In genomic region chr12:104464899-104465298, GRCh38 we compare ENCODE assay signal across 18 cellular contexts. TPM values are rescaled to one million over a fixed set of nuclear protein-coding genes. Genes with fewer than 3 reads are reported as not detected.
DNase-seq lines count a peak whose midpoint lies in the region; ATAC-seq and TF ChIP-seq lines count a peak whose summit lies in the region.
"Had no signal": no experiment of that assay in that cellular context is flagged by ENCODE, and none has a peak within 500 bp of the region (broad histone marks: within the 10 kb centered on the region; RNA-seq: fewer than 3 reads in every experiment).

No MANE protein-coding gene starts in this region.

- peaks cover under 1 to 4% of the 10 kb centered on the region in 2 donors for H3K36me3 Mint-ChIP-seq in CD4-positive, alpha-beta memory T cell
- H3K36me3 Mint-ChIP-seq in activated T-helper 1 cell treated with anti-CD3 and anti-CD28 coated beads, Interleukin-12 subunit alpha, Interleukin-12 subunit beta, Interleukin-2, Interleukin-4 antibody, amounts not matched to agents 30 ng/mL and 10 ng/mL and 1 ng/mL, durations not matched to agents 14 hours and 24 hours and 36 hours (ENCODE audit: low read depth): peaks cover 33% of the 10 kb centered on the region
- H3K36me3 Mint-ChIP-seq in naive thymus-derived CD4-positive, alpha-beta T cell: peaks cover 0 to 48% (median 5%) of the 10 kb centered on the region in 5 donors

- no peak for TF ChIP-seq CTCF in foreskin keratinocyte (conservative IDR thresholded peaks at IDR 0.05)

- peak overlapping the region; percentile 81 to 96 (median 88) for H3K27ac Mint-ChIP-seq in CD4-positive, alpha-beta memory T cell
- peak overlapping the region; percentile 57 for H3K27ac Mint-ChIP-seq in activated T-helper 1 cell treated with anti-CD3 and anti-CD28 coated beads, Interleukin-12 subunit alpha, Interleukin-12 subunit beta, Interleukin-2, Interleukin-4 antibody, amounts not matched to agents 30 ng/mL and 10 ng/mL and 1 ng/mL, durations not matched to agents 14 hours and 24 hours and 36 hours
- H3K27ac Mint-ChIP-seq in naive thymus-derived CD4-positive, alpha-beta T cell: peak overlapping the region; percentile 63 to 98 (median 81)

- no peaks in the 10 kb centered on the region for H3K9me3 Mint-ChIP-seq in CD4-positive, alpha-beta memory T cell
- H3K9me3 Mint-ChIP-seq in activated T-helper 1 cell treated with anti-CD3 and anti-CD28 coated beads, Interleukin-12 subunit alpha, Interleukin-12 subunit beta, Interleukin-2, Interleukin-4 antibody, amounts not matched to agents 30 ng/mL and 10 ng/mL and 1 ng/mL, durations not matched to agents 14 hours and 24 hours and 36 hours: peaks cover 14% of the 10 kb centered on the region
- peaks cover 0 to 2% (median 0%) of the 10 kb centered on the region in 11 donors for H3K9me3 Mint-ChIP-seq in naive thymus-derived CD4-positive, alpha-beta T cell

- CTCF ChIA-PET in CD4-positive, alpha-beta memory T cell (lab: Charles Lee; ENCODE audit: partially characterized antibody): interaction anchor here (1.1 to 1.5 kb wide), 3 partner anchors 8 to 139 kb away, joined by 3 read pairs; no protein-coding TSS in a partner anchor
- CTCF ChIA-PET in naive thymus-derived CD4-positive, alpha-beta T cell (lab: Charles Lee): no interaction called here

- peak overlapping the region; percentile 5 for H3K27ac ChIP-seq in CD4-positive, alpha-beta memory T cell (ENCODE audit: low read depth, low read length)
- peak overlapping the region; percentile 33 for H3K27ac ChIP-seq in naive thymus-derived CD4-positive, alpha-beta T cell (ENCODE audit: low read depth, low read length)
- no peak overlapping the region for H3K27ac ChIP-seq in foreskin keratinocyte
- no peak overlapping the region for H3K27ac ChIP-seq in substantia nigra (ENCODE audit: low read depth, low read length, poor library complexity, severe bottlenecking)
- H3K27ac ChIP-seq: esophagus muscularis mucosa, GM23248, tibial artery had no signal

- no peaks in the 10 kb centered on the region for H3K27me3 Mint-ChIP-seq in CD4-positive, alpha-beta memory T cell
- no peaks in the 10 kb centered on the region for H3K27me3 Mint-ChIP-seq in activated T-helper 1 cell treated with anti-CD3 and anti-CD28 coated beads, Interleukin-12 subunit alpha, Interleukin-12 subunit beta, Interleukin-2, Interleukin-4 antibody, amounts not matched to agents 30 ng/mL and 10 ng/mL and 1 ng/mL, durations not matched to agents 14 hours and 24 hours and 36 hours (ENCODE audit: insufficient read depth)
- no peaks in the 10 kb centered on the region for H3K27me3 Mint-ChIP-seq in naive thymus-derived CD4-positive, alpha-beta T cell

- no peak for ATAC-seq in naive thymus-derived CD4-positive, alpha-beta T cell
- ATAC-seq in foreskin keratinocyte (no peak), GM21576 (IDR thresholded peaks at IDR 0.05; ENCODE audit: unreplicated experiment) (no peak)
- ATAC-seq: heart left ventricle, right cardiac atrium had no signal

- H3K4me1 Mint-ChIP-seq in CD4-positive, alpha-beta memory T cell: peaks cover 72 to 97% (median 85%) of the 10 kb centered on the region in 4 donors
- H3K4me1 Mint-ChIP-seq in activated T-helper 1 cell treated with anti-CD3 and anti-CD28 coated beads, Interleukin-12 subunit alpha, Interleukin-12 subunit beta, Interleukin-2, Interleukin-4 antibody, amounts not matched to agents 30 ng/mL and 10 ng/mL and 1 ng/mL, durations not matched to agents 14 hours and 24 hours and 36 hours (ENCODE audit: low read depth): peaks cover 87% of the 10 kb centered on the region
- H3K4me1 Mint-ChIP-seq in naive thymus-derived CD4-positive, alpha-beta T cell: peaks cover 66 to 98% (median 88%) of the 10 kb centered on the region in 7 donors

- no peak overlapping the region for H3K4me3 ChIP-seq in CD4-positive, alpha-beta memory T cell (ENCODE audit: low read length in 2 of 2)
- no peak overlapping the region for H3K4me3 ChIP-seq in naive thymus-derived CD4-positive, alpha-beta T cell (ENCODE audit: low read length)
- H3K4me3 ChIP-seq: esophagus muscularis mucosa, GM23248, heart left ventricle, tibial artery had no signal

- POLR2A ChIA-PET in CD4-positive, alpha-beta memory T cell (lab: Charles Lee; ENCODE audit: partially characterized antibody): interaction anchor here (0.6 to 5.9 kb wide), 5 partner anchors 7 to 29 kb away, joined by 3 to 39 read pairs (median 3); no protein-coding TSS in a partner anchor
- POLR2A ChIA-PET in naive thymus-derived CD4-positive, alpha-beta T cell (lab: Charles Lee): interaction anchor here (1.1 to 2.7 kb wide), 3 partner anchors 8 to 20 kb away, joined by 3 to 12 read pairs (median 4); no protein-coding TSS in a partner anchor

- H3K4me1 ChIP-seq in CD4-positive, alpha-beta memory T cell (ENCODE audit: insufficient read depth, low read length): peaks cover 99% of the 10 kb centered on the region
- H3K4me1 ChIP-seq in naive thymus-derived CD4-positive, alpha-beta T cell (ENCODE audit: control insufficient read depth in 2 of 2, insufficient read depth in 2 of 2, low read length in 2 of 2): peaks cover 89 to 90% of the 10 kb centered on the region in 2 donors
- H3K4me1 ChIP-seq in foreskin keratinocyte: no peaks in the 10 kb centered on the region

- peak overlapping the region; percentile 56 to 90 (median 76) for H3K4me3 Mint-ChIP-seq in CD4-positive, alpha-beta memory T cell
- peak overlapping the region; percentile 4 for H3K4me3 Mint-ChIP-seq in activated T-helper 1 cell treated with anti-CD3 and anti-CD28 coated beads, Interleukin-12 subunit alpha, Interleukin-12 subunit beta, Interleukin-2, Interleukin-4 antibody, amounts not matched to agents 30 ng/mL and 10 ng/mL and 1 ng/mL, durations not matched to agents 14 hours and 24 hours and 36 hours
- H3K4me3 Mint-ChIP-seq in naive thymus-derived CD4-positive, alpha-beta T cell: peak overlapping the region in 9 of 10 donors; percentile 13 to 86 (median 55)

- DNase-seq in CD4-positive, alpha-beta memory T cell: no peak
- DNase-seq in H4 (ENCODE audit: low spot score): peak; percentile 57
- DNase-seq in activated T-helper 1 cell treated with anti-CD3 and anti-CD28 coated beads, Interleukin-12 subunit alpha, Interleukin-12 subunit beta, Interleukin-2, Interleukin-4 antibody, amounts not matched to agents 30 ng/mL and 10 ng/mL and 1 ng/mL, durations not matched to agents 14 hours and 24 hours and 36 hours (ENCODE audit: low spot score): no peak
- DNase-seq in naive thymus-derived CD4-positive, alpha-beta T cell: no peak
- no peak for DNase-seq in foreskin keratinocyte
- DNase-seq in substantia nigra (lab: John Stamatoyannopoulos, UW): no peak
- DNase-seq in CD1c-positive myeloid dendritic cell (ENCODE audit: extremely low spot score): no peak
- DNase-seq: activated CD4-positive, CD25-positive, alpha-beta regulatory T cell; GM23248; heart left ventricle; NCI-H2029; NCI-H774; occipital lobe; right cardiac atrium; SW 1271; tibial artery had no signal

- H3K27me3 ChIP-seq in CD4-positive, alpha-beta memory T cell (ENCODE audit: insufficient read depth, low read length): no peaks in the 10 kb centered on the region
- H3K27me3 ChIP-seq in naive thymus-derived CD4-positive, alpha-beta T cell (ENCODE audit: control insufficient read depth in 2 of 2, insufficient read depth in 2 of 2, low read length in 2 of 2): no peaks in the 10 kb centered on the region
- H3K27me3 ChIP-seq in foreskin keratinocyte: no peaks in the 10 kb centered on the region
- H3K27me3 ChIP-seq: esophagus muscularis mucosa, heart left ventricle, tibial artery had no signal

- intact Hi-C loops in CD4-positive, alpha-beta memory T cell (cut with micrococcal nuclease): loop anchor here (10.0 kb wide), 1 partner anchor 160 kb away; the partner anchor contains the start of gene EID3
- intact Hi-C loops in activated T-helper 1 cell treated with anti-CD3 and anti-CD28 coated beads, Interleukin-12 subunit alpha, Interleukin-12 subunit beta, Interleukin-2, Interleukin-4 antibody, amounts not matched to agents 30 ng/mL and 10 ng/mL and 1 ng/mL, durations not matched to agents 14 hours and 24 hours and 36 hours (cut with micrococcal nuclease): loop anchor here (10.0 kb wide), 1 partner anchor 540 kb away; no protein-coding TSS in a partner anchor
- intact Hi-C loops in naive thymus-derived CD4-positive, alpha-beta T cell (cut with micrococcal nuclease): loop anchor here (5.0 kb wide), 2 partner anchors 538 to 642 kb away; partner anchors contain the start of gene WASHC4 (in 1 of the 2)

- no peaks in the 10 kb centered on the region for H3K9me3 ChIP-seq in CD4-positive, alpha-beta memory T cell (ENCODE audit: control insufficient read depth in 1 of 2, low read length in 2 of 2)
- H3K9me3 ChIP-seq in naive thymus-derived CD4-positive, alpha-beta T cell (ENCODE audit: control insufficient read depth in 2 of 3, low read length in 3 of 3): no peaks in the 10 kb centered on the region
- H3K9me3 ChIP-seq: esophagus muscularis mucosa, heart left ventricle, tibial artery had no signal

- H3K36me3 ChIP-seq in CD4-positive, alpha-beta memory T cell (ENCODE audit: insufficient read depth, low read length): no peaks in the 10 kb centered on the region
- H3K36me3 ChIP-seq in naive thymus-derived CD4-positive, alpha-beta T cell (ENCODE audit: control insufficient read depth in 2 of 3, insufficient read depth in 3 of 3, low read length in 3 of 3): no peaks in the 10 kb centered on the region
- H3K36me3 ChIP-seq: esophagus muscularis mucosa, heart left ventricle, tibial artery had no signal

RNA-seq across cellular contexts. Expression of gene CHST11, which starts 8.2 kb away (rescaled TPM):
- total RNA-seq in CD4-positive, alpha-beta memory T cell: 10 to 100 TPM; 55.1 to 55.8 TPM
- 10 to 100 TPM; 63.8 to 64.6 TPM for polyA plus RNA-seq in CD4-positive, alpha-beta memory T cell
- total RNA-seq in H4 (2014; rRNA removed; shearing (Covaris generic)): 2.5 and 3.4 TPM in 2 replicates
- 69.8 and 70.7 TPM in 2 replicates for total RNA-seq in activated T-helper 1 cell treated with anti-CD3 and anti-CD28 coated beads, Interleukin-12 subunit alpha, Interleukin-12 subunit beta, Interleukin-2, Interleukin-4 antibody, amounts not matched to agents 30 ng/mL and 10 ng/mL and 1 ng/mL, durations not matched to agents 14 hours and 24 hours and 36 hours
- total RNA-seq in naive thymus-derived CD4-positive, alpha-beta T cell: 10 to 100 TPM; 31.9 to 74.3 (median 42.0) TPM
- polyA plus RNA-seq in naive thymus-derived CD4-positive, alpha-beta T cell: 10 to 100 TPM; 23.4 to 28.7 TPM
- 17.2 and 22.9 TPM in 2 replicates for total RNA-seq in foreskin keratinocyte
- 9.4 and 12.4 TPM in 2 replicates for polyA plus RNA-seq in foreskin keratinocyte

Comparison
In these comparisons a context has a peak if more than half of its experiments do, and no peak if none do; other contexts are left out.
1. H3K27ac ChIP-seq: peak in CD4-positive, alpha-beta memory T cell (single experiment) and naive thymus-derived CD4-positive, alpha-beta T cell (single experiment); none in foreskin keratinocyte (single experiment) and substantia nigra (single experiment).
2. H3K4me3 Mint-ChIP-seq: peak in every context shown above with its lines; median percentile 76 in CD4-positive, alpha-beta memory T cell; 55 in naive thymus-derived CD4-positive, alpha-beta T cell; 4 in activated T-helper 1 cell treated with anti-CD3 and anti-CD28 coated beads, Interleukin-12 subunit alpha, Interleukin-12 subunit beta, Interleukin-2, Interleukin-4 antibody, amounts not matched to agents 30 ng/mL and 10 ng/mL and 1 ng/mL, durations not matched to agents 14 hours and 24 hours and 36 hours.
3. Peak in every context shown above with its lines, with median percentiles within 50 percentile points of each other: H3K27ac Mint-ChIP-seq.